1 cellular context compared by ENCODE assay signal in genomic region chr1:31040038-31040437, GRCh38.
TF ChIP-seq lines count a peak whose summit lies in the region.

No MANE protein-coding gene starts in this region.

TF ChIP-seq in endothelial cell of umbilical vein, 7 proteins besides CTCF, POLR2A, EP300 and RAD21:
- TF ChIP-seq POLR2AphosphoS5 (IDR thresholded peaks at IDR 0.05; ENCODE audit: insufficient read depth, low read depth, low read length) (no peak), FOS (IDR thresholded peaks at IDR 0.05; ENCODE audit: borderline replicate concordance, insufficient read depth, low read length) (no peak), EZH2 (IDR thresholded peaks at IDR 0.05; ENCODE audit: borderline replicate concordance, low read depth, low read length, severe bottlenecking) (no peak), JUN (IDR thresholded peaks at IDR 0.05; ENCODE audit: borderline replicate concordance, insufficient read depth, insufficient read length, low read depth) (no peak), MYC (IDR thresholded peaks at IDR 0.05; ENCODE audit: low read depth, low read length) (no peak), GATA2 (IDR thresholded peaks at IDR 0.05; ENCODE audit: insufficient read depth, insufficient read length, low read depth, low read length) (no peak), MAX (IDR thresholded peaks at IDR 0.05; ENCODE audit: insufficient read depth, insufficient read length) (no peak)
